ENCODE assay signal across 8 cellular contexts in the genomic region with DNA sequence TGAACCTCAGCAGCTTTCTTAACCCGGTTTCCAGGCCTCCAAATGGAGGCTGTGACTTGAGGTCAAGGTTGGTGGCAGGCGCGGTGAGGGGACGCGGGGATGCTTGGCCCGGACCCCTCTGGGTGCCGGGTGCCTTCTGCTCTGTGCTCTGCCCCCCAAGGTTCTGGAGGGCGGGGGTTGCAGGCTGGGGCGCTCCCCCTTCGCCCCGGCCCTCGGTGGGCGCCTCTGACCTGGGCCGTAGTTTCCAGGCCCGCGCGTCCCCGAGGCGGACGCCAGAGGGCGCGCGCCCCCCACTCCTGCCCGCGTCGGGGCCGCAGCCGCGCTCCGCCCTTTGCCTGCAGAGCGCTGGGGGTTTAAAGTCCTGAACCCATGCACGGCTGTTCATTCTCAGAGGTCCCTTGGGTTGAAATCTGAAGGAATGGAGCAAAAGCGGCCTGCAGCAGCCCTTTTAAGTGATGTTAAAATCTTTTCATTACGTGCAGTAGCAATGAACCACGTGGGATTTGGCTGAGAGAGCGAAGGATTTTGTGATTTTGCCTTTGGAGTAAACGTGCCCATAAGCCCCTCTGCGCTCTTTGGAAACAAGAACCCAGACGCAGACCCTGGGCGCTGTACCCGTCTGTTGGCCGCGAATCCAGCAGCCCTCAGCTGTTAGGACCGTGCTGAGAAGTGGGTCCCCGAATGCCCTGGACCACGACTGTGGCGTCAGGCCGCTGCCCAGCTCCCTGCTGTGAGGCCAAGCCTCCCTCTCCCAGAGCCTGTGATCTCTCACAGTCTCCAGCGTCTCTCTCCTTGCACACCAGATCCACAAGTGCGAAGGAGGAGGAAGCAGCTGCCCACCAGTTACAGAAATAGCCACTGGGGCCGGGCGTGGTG.
DNase-seq lines count a peak whose midpoint lies in the region; ATAC-seq and TF ChIP-seq lines count a peak whose summit lies in the region.

No MANE protein-coding gene starts in this region.

- no peak for TF ChIP-seq POLR2A in tibial nerve (IDR thresholded peaks at IDR 0.05)

- intact Hi-C loops in ascending aorta (cut with DNase I) (no loop called here), left lung (cut with DNase I) (no loop called here)

- H3K9me3 ChIP-seq in ascending aorta, result no peaks in the 10 kb centered on the region
- no peaks in the 10 kb centered on the region for H3K9me3 ChIP-seq in left lung
- H3K9me3 ChIP-seq in tibial nerve, result peaks cover 0 to 24% (median 0%) of the 10 kb centered on the region in 4 donors

- peak in 2 of 3 experiments; percentile 10 to 45 for TF ChIP-seq CTCF in ascending aorta (IDR thresholded peaks at IDR 0.05)
- TF ChIP-seq CTCF in left lung (IDR thresholded peaks at IDR 0.05), result peak; percentile 68 to 72
- TF ChIP-seq CTCF in tibial nerve (IDR thresholded peaks at IDR 0.05), result peak; percentile 27 to 46 (median 35)

- H3K27ac ChIP-seq in ascending aorta (no peak overlapping the region), left lung (no peak overlapping the region), tibial nerve (no peak overlapping the region)

- DNase-seq in CD1c-positive myeloid dendritic cell (ENCODE audit: extremely low spot score), result peak; percentile 16
- peak; percentile 43 for DNase-seq in HT-29 (ENCODE audit: low spot score)
- no peak for DNase-seq in ascending aorta (ENCODE audit: low spot score in 2 of 2)
- peak in 1 of 2 donors; percentile 82 for DNase-seq in left lung
- DNase-seq in tibial nerve (ENCODE audit: low spot score in 2 of 2), result no peak
- DNase-seq in activated CD4-positive, CD25-positive, alpha-beta regulatory T cell treated with anti-CD3 and anti-CD28 coated beads, Interleukin-2, amount 50 U/mL, for 72 hours, result no peak
- no peak for DNase-seq in occipital lobe (lab: John Stamatoyannopoulos, UW)

- no peak overlapping the region for H3K4me3 ChIP-seq in ascending aorta
- no peak overlapping the region for H3K4me3 ChIP-seq in left lung
- H3K4me3 ChIP-seq in tibial nerve, result no peak overlapping the region

- H3K4me1 ChIP-seq in ascending aorta (no peaks in the 10 kb centered on the region), left lung (peaks cover 0 to 4% of the 10 kb centered on the region in 2 donors), tibial nerve (no peaks in the 10 kb centered on the region)

- ATAC-seq in GM18867 (IDR thresholded peaks at IDR 0.05; ENCODE audit: unreplicated experiment) (peak; percentile 74), left lung (peak; percentile 88)

- no peak for TF ChIP-seq EP300 in tibial nerve (IDR thresholded peaks at IDR 0.05)

- H3K27me3 ChIP-seq in ascending aorta, result no peaks in the 10 kb centered on the region
- peaks cover 0 to 21% of the 10 kb centered on the region in 2 donors for H3K27me3 ChIP-seq in left lung
- peaks cover 0 to 4% of the 10 kb centered on the region in 2 donors for H3K27me3 ChIP-seq in tibial nerve

- 40 to 51% methylated on average over 31 to 32 of the region's 52 CpGs for WGBS in tibial nerve, 2 donors

- H3K36me3 ChIP-seq in ascending aorta (no peaks in the 10 kb centered on the region), left lung (no peaks in the 10 kb centered on the region), tibial nerve (no peaks in the 10 kb centered on the region)

Comparison
In these comparisons a context has a peak if more than half of its experiments do, and no peak if none do; other contexts are left out.
1. DNase-seq: peak in CD1c-positive myeloid dendritic cell (single experiment) and HT-29 (single experiment); none in ascending aorta (0 of 2), tibial nerve (0 of 2), activated CD4-positive, CD25-positive, alpha-beta regulatory T cell treated with anti-CD3 and anti-CD28 coated beads, Interleukin-2, amount 50 U/mL, for 72 hours (single experiment) and occipital lobe (single experiment).
2. Peak in every context shown above with its lines, with median percentiles within 50 percentile points of each other: CTCF ChIP-seq.